In genomic region chr12:108637631-108638030, GRCh38 we compare ENCODE assay signal across 14 cellular contexts. TPM values are rescaled to one million over a fixed set of nuclear protein-coding genes. Genes with fewer than 3 reads are reported as not detected.
DNase-seq lines count a peak whose midpoint lies in the region; ATAC-seq, FAIRE-seq and TF ChIP-seq lines count a peak whose summit lies in the region.
"Had no signal": no experiment of that assay in that cellular context is flagged by ENCODE, and none has a peak within 500 bp of the region (broad histone marks: within the 10 kb centered on the region; RNA-seq: fewer than 3 reads in every experiment).

No MANE protein-coding gene starts in this region.

- H3K27ac ChIP-seq in gastroesophageal sphincter: peak overlapping the region in 3 of 4 donors; percentile 53 to 76 (median 67)
- H3K27ac ChIP-seq: GM23248, parathyroid adenoma had no signal

- H3K36me3 ChIP-seq in gastroesophageal sphincter: no peaks in the 10 kb centered on the region

- DNase-seq in GM12892 (ENCODE audit: insufficient read length) (no peak), NAMALWA (ENCODE audit: low spot score) (peak; percentile 90), retina (peak; percentile 63), G401 (ENCODE audit: low spot score) (no peak), AG20443 (ENCODE audit: low spot score) (no peak), KG1 (lab: John Stamatoyannopoulos, UW) (no peak)
- DNase-seq: GM23248, kidney glomerular epithelial cell, NCI-H187 treated with DMSO at 0.1 percent for 48 hours had no signal

- no peaks in the 10 kb centered on the region for H3K9me3 ChIP-seq in gastroesophageal sphincter

- 65 to 80% methylated on average over 1 to 5 of the region's 5 CpGs for WGBS in gastroesophageal sphincter (ENCODE audit: low coverage in 1 of 2), 2 donors

- ATAC-seq in gastroesophageal sphincter (no peak), GM19467 (IDR thresholded peaks at IDR 0.05; ENCODE audit: unreplicated experiment) (no peak)
- ATAC-seq: stimulated activated effector memory CD8-positive, alpha-beta T cell treated with anti-CD3 and anti-CD28 coated beads, Interleukin-12 subunit alpha, Interleukin-12 subunit beta, amount 100 ng/mL, for 72 hours had no signal

- TF ChIP-seq EP300 in gastroesophageal sphincter (IDR thresholded peaks at IDR 0.05): no peak

- peaks cover 21% of the 10 kb centered on the region for H3K27me3 ChIP-seq in gastroesophageal sphincter

- in situ Hi-C loops in G401 (cut with HindIII; ENCODE audit: low sequenced_read_pairs): no loop called here

- TF ChIP-seq CTCF in gastroesophageal sphincter (IDR thresholded peaks at IDR 0.05): no peak

- H3K4me3 ChIP-seq in gastroesophageal sphincter: no peak overlapping the region
- H3K4me3 ChIP-seq: GM23248 had no signal

- H3K4me1 ChIP-seq in gastroesophageal sphincter: peaks cover 0 to 64% (median 15%) of the 10 kb centered on the region in 3 donors
- H3K4me1 ChIP-seq: parathyroid adenoma had no signal

- TF ChIP-seq POLR2A in GM12892 (IDR thresholded peaks at IDR 0.05; ENCODE audit: low read depth, low read length): no peak
- TF ChIP-seq POLR2A in gastroesophageal sphincter (IDR thresholded peaks at IDR 0.05): no peak

- FAIRE-seq in GM12892 (lab: Jason Lieb, UNC): peak; percentile 44
- FAIRE-seq: colon had no signal

RNA-seq across cellular contexts. Expression of gene SELPLG, which starts 3.9 kb away (rescaled TPM):
- 18.3 TPM for polyA plus RNA-seq in GM12892 (2012; ENCODE audit: missing spikeins)
- total RNA-seq in gastroesophageal sphincter: 10 to 100 TPM in 1 of 4 donors, 1 to 10 TPM in 3; 3.6 to 12.4 (median 5.5) TPM
- total RNA-seq in G401 (2014; rRNA removed; shearing (Covaris generic)): 0.74 and 1.1 TPM in 2 replicates

RNA-seq across cellular contexts. Expression of gene TMEM119, which starts 39.7 kb away (rescaled TPM):
- polyA plus RNA-seq in GM12892 (2012; ENCODE audit: missing spikeins): 0.23 TPM
- 1 to 10 TPM; 2.3 to 5.9 (median 4.5) TPM for total RNA-seq in gastroesophageal sphincter
- 0.58 and 7.3 TPM in 2 replicates for total RNA-seq in G401 (2014; rRNA removed; shearing (Covaris generic))

Comparison
In these comparisons a context has a peak if more than half of its experiments do, and no peak if none do; other contexts are left out.
1. DNase-seq: peak in NAMALWA (single experiment) and retina (single experiment); none in GM12892 (single experiment), G401 (single experiment), AG20443 (single experiment) and KG1 (single experiment).